ENCODE assay signal across 15 cellular contexts in genomic region chr11:115422013-115422697, GRCh38.
"Had no signal": no experiment of that assay in that cellular context is flagged by ENCODE, and none has a peak within 500 bp of the region (broad histone marks: within the 10 kb centered on the region; RNA-seq: fewer than 3 reads in every experiment).

No MANE protein-coding gene starts in this region.

- DNase-seq: activated CD4-positive, alpha-beta T cell treated with anti-CD3 and anti-CD28 coated beads, Interleukin-2, amount 10 ng/mL, durations not matched to agents 7 days and 5 days; activated CD8-positive, alpha-beta T cell treated with anti-CD3 and anti-CD28 coated beads, Interleukin-2, amount 10 ng/mL, durations not matched to agents 7 days and 5 days; activated naive CD4-positive, alpha-beta T cell treated with Interleukin-2 at 50 U/mL for 16 hours; activated T-cell treated with anti-CD3 and anti-CD28 coated beads, Interleukin-2, amount 50 U/mL, for 24 hours; body of pancreas; effector memory CD8-positive, alpha-beta T cell; left colon; midbrain; occipital lobe; stimulated activated CD4-positive, alpha-beta T cell treated with anti-CD3 and anti-CD28 coated beads, Interleukin-2, amount 100 ng/mL, for 24 hours; stimulated activated naive CD4-positive, alpha-beta T cell treated with Interleukin-2 at 50 U/mL for 16 hours; T-helper 9 cell had no signal

- H3K4me3 ChIP-seq: body of pancreas, lung, thyroid gland had no signal

- H3K27me3 ChIP-seq: body of pancreas, thyroid gland had no signal

- H3K36me3 ChIP-seq: thyroid gland had no signal

- H3K27ac ChIP-seq: body of pancreas, thyroid gland had no signal

- ATAC-seq: activated CD4-positive, CD25-positive, alpha-beta regulatory T cell treated with anti-CD3 and anti-CD28 coated beads, Interleukin-2, amount 50 U/mL, for 24 hours; activated CD8-positive, alpha-beta T cell treated with anti-CD3 and anti-CD28 coated beads, Interleukin-2, amount 10 ng/mL, durations not matched to agents 7 days and 5 days; body of pancreas; effector memory CD8-positive, alpha-beta T cell; left colon had no signal

- H3K9me3 ChIP-seq: body of pancreas, thyroid gland had no signal

- H3K4me1 ChIP-seq: body of pancreas had no signal
